In genomic region chr18:73461780-73462059, GRCh38 we compare ENCODE assay signal across 24 cellular contexts.
A peak's percentile ranks its signal among the peaks of the same experiment; 100 is the strongest.
DNase-seq lines count a peak whose midpoint lies in the region; ATAC-seq and TF ChIP-seq lines count a peak whose summit lies in the region.
"Had no signal": no experiment of that assay in that cellular context is flagged by ENCODE, and none has a peak within 500 bp of the region (broad histone marks: within the 10 kb centered on the region; RNA-seq: fewer than 3 reads in every experiment).

No MANE protein-coding gene starts in this region.

- H3K79me2 ChIP-seq in ACC112 (ENCODE audit: control insufficient read depth, insufficient read depth, low read length, unreplicated experiment): no peaks in the 10 kb centered on the region

- no peak for ATAC-seq in effector memory CD8-positive, alpha-beta T cell (replicated peaks)
- no peak for ATAC-seq in GM21786 (IDR thresholded peaks at IDR 0.05; ENCODE audit: unreplicated experiment)
- ATAC-seq: GM12878; natural killer cell treated with Interleukin-12 subunit alpha and Interleukin-12 subunit beta and Interleukin-15 and Interleukin-18, amount 100 ng/mL, for 72 hours had no signal

- peaks cover 21% of the 10 kb centered on the region for H3K4me1 ChIP-seq in ACC112 (ENCODE audit: control insufficient read depth, insufficient read depth, low read length, unreplicated experiment)

- no peaks in the 10 kb centered on the region for H3K27me3 ChIP-seq in ACC112 (ENCODE audit: insufficient read depth, low read length)

- H3K9me3 Mint-ChIP-seq in mesothelial cell of epicardium: no peaks in the 10 kb centered on the region
- H3K9me3 Mint-ChIP-seq in effector memory CD8-positive, alpha-beta T cell: peaks cover 4 to 15% of the 10 kb centered on the region in 2 donors

- DNase-seq in M059J (ENCODE audit: low read depth) (peak; percentile 15), choroid plexus epithelial cell (ENCODE audit: low read depth) (peak; percentile 55), mesothelial cell of epicardium (ENCODE audit: low spot score in 2 of 2, unreplicated experiment in 2 of 2) (no peak), epidermal melanocyte (ENCODE audit: insufficient read length, low spot score) (no peak), GM19238 (ENCODE audit: insufficient read length, low spot score) (no peak)
- no peak for DNase-seq in effector memory CD8-positive, alpha-beta T cell
- DNase-seq: ACHN; activated CD4-positive, alpha-beta T cell treated with anti-CD3 and anti-CD28 coated beads, Interleukin-2, amount 50 U/mL, for 1 hour; activated effector memory CD4-positive, alpha-beta T cell treated with anti-CD3 and anti-CD28 coated beads, Interleukin-2, amount 50 U/mL, for 16 hours; DMS 273 treated with DMSO at 0.1 percent for 48 hours; effector memory CD4-positive, alpha-beta T cell; H7; hippocampal formation; islet precursor cell; mesendoderm; MV-4-11; NCI-H1930; NCI-H524; SIG-M5 had no signal

- H3K4me3 ChIP-seq in ACC112 (ENCODE audit: low read depth, low read length): peak overlapping the region; percentile 2; the same call in 1 of the 2 replicates
- H3K4me3 ChIP-seq in choroid plexus epithelial cell (ENCODE audit: low read depth, low read length): no peak overlapping the region
- H3K4me3 ChIP-seq: GM12878 had no signal

- H3K27ac Mint-ChIP-seq in mesothelial cell of epicardium: peak overlapping the region; percentile 56
- H3K27ac Mint-ChIP-seq in effector memory CD8-positive, alpha-beta T cell: no peak overlapping the region
- H3K27ac Mint-ChIP-seq: CD14-positive monocyte; natural killer cell treated with Interleukin-12 subunit alpha and Interleukin-12 subunit beta and Interleukin-15 and Interleukin-18, amount 100 ng/mL, for 72 hours had no signal

- H3K27ac ChIP-seq in ACC112 (ENCODE audit: low read depth, low read length): peak overlapping the region; percentile 69

- H3K36me3 Mint-ChIP-seq in mesothelial cell of epicardium: no peaks in the 10 kb centered on the region
- H3K36me3 Mint-ChIP-seq in effector memory CD8-positive, alpha-beta T cell (ENCODE audit: insufficient read depth): no peaks in the 10 kb centered on the region
- H3K36me3 Mint-ChIP-seq: CD14-positive monocyte; natural killer cell treated with Interleukin-12 subunit alpha and Interleukin-12 subunit beta and Interleukin-15 and Interleukin-18, amount 100 ng/mL, for 72 hours had no signal

- no peak overlapping the region for H2AFZ ChIP-seq in ACC112 (ENCODE audit: low read length, unreplicated experiment)

- TF ChIP-seq CTCF in choroid plexus epithelial cell (conservative IDR thresholded peaks at IDR 0.05; ENCODE audit: low read depth, low read length) (no peak), mesothelial cell of epicardium (IDR thresholded peaks at IDR 0.05; ENCODE audit: unreplicated experiment) (no peak)

- H3K27me3 Mint-ChIP-seq in mesothelial cell of epicardium (ENCODE audit: low read depth): no peaks in the 10 kb centered on the region
- no peaks in the 10 kb centered on the region for H3K27me3 Mint-ChIP-seq in effector memory CD8-positive, alpha-beta T cell
- H3K27me3 Mint-ChIP-seq: natural killer cell treated with Interleukin-12 subunit alpha and Interleukin-12 subunit beta and Interleukin-15 and Interleukin-18, amount 100 ng/mL, for 72 hours had no signal

- peaks cover 7% of the 10 kb centered on the region for H3K4me1 Mint-ChIP-seq in mesothelial cell of epicardium
- no peaks in the 10 kb centered on the region for H3K4me1 Mint-ChIP-seq in effector memory CD8-positive, alpha-beta T cell (ENCODE audit: low read depth in 2 of 2)
- H3K4me1 Mint-ChIP-seq: CD14-positive monocyte had no signal

- H3K36me3 ChIP-seq in ACC112 (ENCODE audit: insufficient read depth, low read length): no peaks in the 10 kb centered on the region

- no peak overlapping the region for H3K4me3 Mint-ChIP-seq in mesothelial cell of epicardium
- no peak overlapping the region for H3K4me3 Mint-ChIP-seq in effector memory CD8-positive, alpha-beta T cell
- H3K4me3 Mint-ChIP-seq: CD14-positive monocyte; natural killer cell treated with Interleukin-12 subunit alpha and Interleukin-12 subunit beta and Interleukin-15 and Interleukin-18, amount 100 ng/mL, for 72 hours had no signal

Comparison
In these comparisons a context has a peak if more than half of its experiments do, and no peak if none do; other contexts are left out.
1. DNase-seq: peak in M059J (single experiment) and choroid plexus epithelial cell (single experiment); none in mesothelial cell of epicardium (0 of 2), epidermal melanocyte (single experiment), effector memory CD8-positive, alpha-beta T cell (0 of 3) and GM19238 (single experiment).